ENCODE assay signal across 12 cellular contexts in the genomic region with DNA sequence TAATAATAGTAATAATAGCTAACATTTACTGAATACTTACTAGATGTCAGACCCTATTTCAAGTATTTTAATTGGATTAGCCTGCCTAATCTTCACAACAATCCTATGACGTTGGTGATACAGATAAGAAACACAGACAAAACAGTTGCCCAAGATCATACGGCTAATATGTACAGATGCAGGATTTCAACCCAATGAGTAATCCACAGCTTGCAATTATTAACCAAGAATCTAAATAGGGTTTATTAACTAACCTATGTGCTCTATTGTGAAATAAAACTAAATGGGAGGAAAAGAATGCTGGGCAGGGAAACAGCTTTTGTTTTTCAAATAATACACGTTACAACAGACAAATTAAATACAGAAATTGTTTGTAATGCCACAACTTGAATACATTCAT. TPM values are rescaled to one million over a fixed set of nuclear protein-coding genes. Genes with fewer than 3 reads are reported as not detected.
DNase-seq lines count a peak whose midpoint lies in the region; ATAC-seq and TF ChIP-seq lines count a peak whose summit lies in the region.
"Had no signal": no experiment of that assay in that cellular context is flagged by ENCODE, and none has a peak within 500 bp of the region (broad histone marks: within the 10 kb centered on the region; RNA-seq: fewer than 3 reads in every experiment).

No MANE protein-coding gene starts in this region.

- H3K4me1 ChIP-seq in ACC112 (ENCODE audit: control insufficient read depth, insufficient read depth, low read length, unreplicated experiment) (peaks cover 36% of the 10 kb centered on the region), left lung (no peaks in the 10 kb centered on the region), neuronal stem cell (ENCODE audit: control insufficient read depth in 2 of 2, insufficient read depth in 1 of 2, low read depth in 1 of 2, low read length in 2 of 2) (no peaks in the 10 kb centered on the region)

- H3K4ac ChIP-seq in neuronal stem cell (ENCODE audit: low read length) = no peak overlapping the region

- H2BK15ac ChIP-seq in neuronal stem cell (ENCODE audit: low read length) = no peak overlapping the region

- H3K79me1 ChIP-seq in neuronal stem cell (ENCODE audit: low read depth, low read length) = no peaks in the 10 kb centered on the region

- H3K18ac ChIP-seq in neuronal stem cell (ENCODE audit: low read length) = no peak overlapping the region

- ATAC-seq in GM19467 (IDR thresholded peaks at IDR 0.05; ENCODE audit: unreplicated experiment) (peak; percentile 84), HG03378 (IDR thresholded peaks at IDR 0.05; ENCODE audit: unreplicated experiment) (peak; percentile 84), left lung (no peak)

- TF ChIP-seq POLR2A in lower leg skin (IDR thresholded peaks at IDR 0.05) = no peak

- H4K8ac ChIP-seq in neuronal stem cell (ENCODE audit: low read depth, low read length) = no peak overlapping the region

- H3K4me1 Mint-ChIP-seq in activated naive CD4-positive, alpha-beta T cell treated with anti-CD3 and anti-CD28 coated beads for 36 hours (ENCODE audit: low read depth) = peaks cover 8% of the 10 kb centered on the region

- H3K36me3 Mint-ChIP-seq in activated naive CD4-positive, alpha-beta T cell treated with anti-CD3 and anti-CD28 coated beads for 36 hours (ENCODE audit: low read depth) = peaks cover 10% of the 10 kb centered on the region

- intact Hi-C loops in left lung (cut with DNase I) (no loop called here), lower leg skin (cut with DNase I; ENCODE audit: low total_unique reads) (no loop called here)
- intact Hi-C loops in activated naive CD4-positive, alpha-beta T cell treated with anti-CD3 and anti-CD28 coated beads for 36 hours (cut with micrococcal nuclease) = no loop called here

- WGBS in lower leg skin, 2 donors = 43 to 47% methylated on average over 3 of the region's 3 CpGs
- no CpG with 5 or more reads among the region's 3 CpGs for WGBS in neuronal stem cell (ENCODE audit: extremely low coverage in 2 of 2, insufficient read length in 2 of 2, insufficient replicate concordance in 1 of 2), 2 donors

- CTCF ChIA-PET in activated naive CD4-positive, alpha-beta T cell treated with anti-CD3 and anti-CD28 coated beads for 36 hours (lab: Charles Lee) = no interaction called here

- H3K4me3 ChIP-seq in ACC112 (ENCODE audit: low read depth, low read length) = peak overlapping the region; percentile 58; the same call in 1 of the 2 replicates
- peak overlapping the region; percentile 15 for H3K4me3 ChIP-seq in epithelial cell of proximal tubule (ENCODE audit: low read depth, low read length)
- no peak overlapping the region for H3K4me3 ChIP-seq in left lung
- no peak overlapping the region for H3K4me3 ChIP-seq in lower leg skin (ENCODE audit: low read depth, poor library complexity, severe bottlenecking)
- H3K4me3 ChIP-seq in neuronal stem cell (ENCODE audit: low read length in 2 of 2) = no peak overlapping the region

- no peak overlapping the region for H3K4me2 ChIP-seq in neuronal stem cell (ENCODE audit: insufficient read depth, low read length, poor library complexity, severe bottlenecking)

- no peaks in the 10 kb centered on the region for H3K27me3 ChIP-seq in ACC112 (ENCODE audit: insufficient read depth, low read length)
- no peaks in the 10 kb centered on the region for H3K27me3 ChIP-seq in left lung
- no peaks in the 10 kb centered on the region for H3K27me3 ChIP-seq in neuronal stem cell (ENCODE audit: control insufficient read depth in 3 of 3, insufficient read depth in 3 of 3, low read depth in 1 of 3, low read length in 3 of 3)

- no peak overlapping the region for H2AK5ac ChIP-seq in neuronal stem cell (ENCODE audit: low read depth, low read length)

- no peak overlapping the region for H3K23ac ChIP-seq in neuronal stem cell (ENCODE audit: low read depth, low read length, poor library complexity)

- no peaks in the 10 kb centered on the region for H3K36me3 ChIP-seq in ACC112 (ENCODE audit: insufficient read depth, low read length)
- H3K36me3 ChIP-seq in left lung = peaks cover 0 to 13% of the 10 kb centered on the region in 2 donors
- H3K36me3 ChIP-seq in neuronal stem cell (replicated peaks in 1 of 2; ENCODE audit: control insufficient read depth in 2 of 2, insufficient read depth in 2 of 2, low read length in 2 of 2) = peaks cover 0 to 17% of the 10 kb centered on the region in 2 donors

- DNase-seq in epithelial cell of proximal tubule (ENCODE audit: low read depth) = peak; percentile 73
- no peak for DNase-seq in left lung
- DNase-seq in lower leg skin (ENCODE audit: low spot score in 2 of 2) = no peak
- no peak for DNase-seq in neuronal stem cell (ENCODE audit: low spot score)
- DNase-seq in activated naive CD4-positive, alpha-beta T cell treated with anti-CD3 and anti-CD28 coated beads for 36 hours = no peak
- DNase-seq: activated CD8-positive, alpha-beta memory T cell treated with anti-CD3 and anti-CD28 coated beads, Interleukin-2, amount 50 U/mL, for 48 hours; NCI-H2081 had no signal

- H3K9ac ChIP-seq in neuronal stem cell (ENCODE audit: low read depth, low read length, poor library complexity) = no peak overlapping the region

- H2AFZ ChIP-seq in ACC112 (ENCODE audit: low read length, unreplicated experiment) (no peak overlapping the region), neuronal stem cell (ENCODE audit: low read length) (no peak overlapping the region)

- no peak overlapping the region for H2BK120ac ChIP-seq in neuronal stem cell (ENCODE audit: low read depth, low read length)

- H3K27ac Mint-ChIP-seq in activated naive CD4-positive, alpha-beta T cell treated with anti-CD3 and anti-CD28 coated beads for 36 hours = no peak overlapping the region
- H3K27ac Mint-ChIP-seq: B cell, memory B cell had no signal

- H3K27me3 Mint-ChIP-seq in activated naive CD4-positive, alpha-beta T cell treated with anti-CD3 and anti-CD28 coated beads for 36 hours (ENCODE audit: low read depth) = no peaks in the 10 kb centered on the region
- H3K27me3 Mint-ChIP-seq: B cell, memory B cell had no signal

- H3K9me3 Mint-ChIP-seq in activated naive CD4-positive, alpha-beta T cell treated with anti-CD3 and anti-CD28 coated beads for 36 hours = no peaks in the 10 kb centered on the region
- H3K9me3 Mint-ChIP-seq: memory B cell had no signal

- TF ChIP-seq CTCF in epithelial cell of proximal tubule (conservative IDR thresholded peaks at IDR 0.05; ENCODE audit: low read depth, low read length) = no peak
- no peak for TF ChIP-seq CTCF in left lung (IDR thresholded peaks at IDR 0.05)
- TF ChIP-seq CTCF in lower leg skin (IDR thresholded peaks at IDR 0.05) = no peak

- H3K14ac ChIP-seq in neuronal stem cell (ENCODE audit: low read length) = no peak overlapping the region

- H3K9me3 ChIP-seq in left lung (no peaks in the 10 kb centered on the region), neuronal stem cell (replicated peaks in 1 of 2; ENCODE audit: control insufficient read depth in 2 of 2, insufficient read depth in 1 of 2, low read depth in 1 of 2, low read length in 2 of 2) (no peaks in the 10 kb centered on the region)

- peaks cover 4% of the 10 kb centered on the region for H3K79me2 ChIP-seq in ACC112 (ENCODE audit: control insufficient read depth, insufficient read depth, low read length, unreplicated experiment)

- H4K91ac ChIP-seq in neuronal stem cell (ENCODE audit: low read depth, low read length, poor library complexity) = no peak overlapping the region

- H3K27ac ChIP-seq in ACC112 (ENCODE audit: low read depth, low read length) (peak overlapping the region; percentile 27; the same call in 1 of the 2 replicates), left lung (no peak overlapping the region), neuronal stem cell (replicated peaks; ENCODE audit: low read length) (no peak overlapping the region)

- H3K4me3 Mint-ChIP-seq in activated naive CD4-positive, alpha-beta T cell treated with anti-CD3 and anti-CD28 coated beads for 36 hours = no peak overlapping the region
- H3K4me3 Mint-ChIP-seq: B cell, memory B cell had no signal

- H2BK12ac ChIP-seq in neuronal stem cell (ENCODE audit: low read length) = no peak overlapping the region

- H2BK5ac ChIP-seq in neuronal stem cell (ENCODE audit: low read length) = no peak overlapping the region

RNA-seq across cellular contexts. Expression of gene FBXO8, which starts 23.4 kb away (rescaled TPM):
- 12.9 and 14.7 TPM in 2 replicates for total RNA-seq in epithelial cell of proximal tubule
- total RNA-seq in left lung = 10 to 100 TPM; 26.7 to 32.3 TPM
- 10 to 100 TPM; 35.6 to 58.3 (median 47.2) TPM for total RNA-seq in lower leg skin
- polyA plus RNA-seq in neuronal stem cell (2013, experiment 1 of 2) = 12.5 TPM
- polyA plus RNA-seq in neuronal stem cell (2013, experiment 2 of 2) = 11.9 TPM
- 10 to 100 TPM; 19.9 to 21.2 TPM for total RNA-seq in activated naive CD4-positive, alpha-beta T cell treated with anti-CD3 and anti-CD28 coated beads for 36 hours

RNA-seq across cellular contexts. Expression of gene CEP44, which starts 23.6 kb away (rescaled TPM):
- total RNA-seq in epithelial cell of proximal tubule (8.6 and 17.8 TPM in 2 replicates), left lung (10 to 100 TPM; 11.9 to 12.9 TPM), lower leg skin (10 to 100 TPM; 10.2 to 32.5 (median 12.7) TPM)
- 16.7 TPM for polyA plus RNA-seq in neuronal stem cell (2013, experiment 1 of 2)
- polyA plus RNA-seq in neuronal stem cell (2013, experiment 2 of 2) = 17.0 TPM
- total RNA-seq in activated naive CD4-positive, alpha-beta T cell treated with anti-CD3 and anti-CD28 coated beads for 36 hours = 10 to 100 TPM; 41.2 to 41.4 TPM

Comparison
In these comparisons a context has a peak if more than half of its experiments do, and no peak if none do; other contexts are left out.
1. H3K4me3 ChIP-seq: peak in ACC112 (single experiment) and epithelial cell of proximal tubule (single experiment); none in left lung (0 of 2), lower leg skin (single experiment) and neuronal stem cell (0 of 2).